ENCODE assay signal across 20 cellular contexts in the genomic region with DNA sequence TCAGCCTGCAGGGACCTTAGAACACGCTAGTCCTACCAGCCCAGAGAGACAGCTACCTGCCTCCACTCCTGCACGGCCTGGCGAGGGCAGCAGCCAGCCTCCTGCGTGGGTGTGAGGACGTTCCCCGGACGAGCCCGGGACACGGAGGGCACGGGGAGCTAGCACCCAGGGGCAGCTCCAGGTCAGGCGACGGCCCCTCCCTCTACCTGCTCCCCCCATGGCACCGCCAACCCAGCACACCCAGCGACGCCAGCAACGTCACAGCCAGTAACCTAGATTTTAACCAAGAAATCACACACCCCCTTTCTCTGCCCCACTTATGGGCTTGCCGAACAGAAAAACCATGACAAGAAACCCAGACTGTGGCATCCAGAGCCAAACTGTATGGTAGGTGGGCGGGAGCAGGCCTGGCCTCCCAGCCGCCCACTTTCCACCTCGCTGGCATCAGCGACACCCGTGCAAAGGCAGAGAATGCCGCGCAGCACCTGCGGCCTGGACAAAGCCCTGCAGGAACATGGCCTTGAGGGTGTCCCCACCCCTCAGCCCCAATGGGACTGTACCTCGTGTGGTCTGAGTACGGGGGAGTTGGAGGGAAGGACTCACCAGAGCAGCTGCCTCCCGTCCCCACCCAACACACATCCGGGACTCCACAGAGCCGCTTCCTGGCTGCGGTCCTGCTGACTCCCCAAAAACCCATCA. TPM values are rescaled to one million over a fixed set of nuclear protein-coding genes. Genes with fewer than 3 reads are reported as not detected.
A peak's percentile ranks its signal among the peaks of the same experiment; 100 is the strongest.
DNase-seq lines count a peak whose midpoint lies in the region; ATAC-seq, FAIRE-seq and TF ChIP-seq lines count a peak whose summit lies in the region.
"Had no signal": no experiment of that assay in that cellular context is flagged by ENCODE, and none has a peak within 500 bp of the region (broad histone marks: within the 10 kb centered on the region; RNA-seq: fewer than 3 reads in every experiment).

No MANE protein-coding gene starts in this region.

- H3K27ac Mint-ChIP-seq in WTC11 = no peak overlapping the region
- H3K27ac Mint-ChIP-seq in GM23338 = no peak overlapping the region
- H3K27ac Mint-ChIP-seq: activated naive CD8-positive, alpha-beta T cell; naive thymus-derived CD8-positive, alpha-beta T cell; T-cell had no signal

- H3K9me2 ChIP-seq in GM23338 (ENCODE audit: insufficient read depth) = no peaks in the 10 kb centered on the region

- ATAC-seq in WTC11 (no peak), GM23338 (no peak)
- ATAC-seq: body of pancreas; naive thymus-derived CD8-positive, alpha-beta T cell; T-cell had no signal

- no peak for FAIRE-seq in kidney (lab: Jason Lieb, UNC)

- intact Hi-C loops in kidney (cut with DNase I) = no loop called here

- H3K36me3 ChIP-seq in kidney (ENCODE audit: control insufficient read depth in 1 of 2, insufficient read depth in 2 of 2, low read length in 2 of 2) = peaks cover 0 to 10% of the 10 kb centered on the region in 2 donors
- H3K36me3 ChIP-seq in GM23338 (ENCODE audit: insufficient read depth) = no peaks in the 10 kb centered on the region

- no peaks in the 10 kb centered on the region for H3K9me3 ChIP-seq in kidney (ENCODE audit: control insufficient read depth in 1 of 2, low read length in 2 of 2)
- H3K9me3 ChIP-seq: body of pancreas had no signal

- H3K27me3 Mint-ChIP-seq in WTC11 (ENCODE audit: low read depth) = no peaks in the 10 kb centered on the region
- peaks cover 8% of the 10 kb centered on the region for H3K27me3 Mint-ChIP-seq in GM23338 (ENCODE audit: insufficient read depth, low read depth, poor library complexity)

- POLR2A ChIA-PET in RWPE1 (lab: Yijun Ruan, JAX; ENCODE audit: low non-redundant PET) (no interaction called here), WTC11 (lab: Charles Lee) (no interaction called here)

- CTCF ChIA-PET in RWPE1 (lab: Yijun Ruan, JAX) (interaction anchor here (0.5 to 1.0 kb wide), 3 partner anchors 79 to 211 kb away, joined by 3 to 4 read pairs (median 3); no protein-coding TSS in a partner anchor), WTC11 (lab: Charles Lee) (interaction anchor here (1.5 kb wide), 1 partner anchor 47 kb away, joined by 4 read pairs; no protein-coding TSS in a partner anchor)

- peak overlapping the region; percentile 99 for H3K27ac ChIP-seq in RWPE1
- H3K27ac ChIP-seq in kidney (ENCODE audit: low read depth in 2 of 2, low read length in 2 of 2) = no peak overlapping the region
- peak overlapping the region; percentile 22 for H3K27ac ChIP-seq in substantia nigra (ENCODE audit: low read depth, low read length, poor library complexity, severe bottlenecking)
- no peak overlapping the region for H3K27ac ChIP-seq in GM23338 (ENCODE audit: low read depth)
- H3K27ac ChIP-seq in coronary artery = peak overlapping the region in 1 of 2 donors; percentile 4
- H3K27ac ChIP-seq: body of pancreas, epithelial cell of prostate had no signal

- H3K79me2 ChIP-seq in GM23338 (replicated peaks; ENCODE audit: insufficient read depth) = peaks cover 2% of the 10 kb centered on the region; the same call in 1 of the 2 replicates

- H3K4me3 Mint-ChIP-seq in WTC11 (no peak overlapping the region), GM23338 (no peak overlapping the region)
- H3K4me3 Mint-ChIP-seq: activated naive CD8-positive, alpha-beta T cell; naive thymus-derived CD8-positive, alpha-beta T cell; T-cell had no signal

- no peaks in the 10 kb centered on the region; the same call in 1 of the 2 replicates for H3K27me3 ChIP-seq in GM23338 (ENCODE audit: insufficient read depth)
- H3K27me3 ChIP-seq: body of pancreas had no signal

- H3K4me1 Mint-ChIP-seq in WTC11 (peaks cover 6% of the 10 kb centered on the region), GM23338 (peaks cover 15% of the 10 kb centered on the region)

- TF ChIP-seq CTCF in RWPE1 (conservative IDR thresholded peaks at IDR 0.05; ENCODE audit: low read depth) (no peak), kidney (IDR thresholded peaks at IDR 0.05; ENCODE audit: borderline replicate concordance, extremely low read depth, insufficient read depth) (no peak), WTC11 (IDR thresholded peaks at IDR 0.05) (no peak), GM23338 (conservative IDR thresholded peaks at IDR 0.05; ENCODE audit: low read depth in 2 of 2) (0 out of 4 replicates have a peak, but pooled peaks of 1 of the 2 experiments have one; percentile 5), coronary artery (IDR thresholded peaks at IDR 0.05) (no peak)

- no peaks in the 10 kb centered on the region for H3K36me3 Mint-ChIP-seq in WTC11
- no peaks in the 10 kb centered on the region for H3K36me3 Mint-ChIP-seq in GM23338 (ENCODE audit: low read depth)
- H3K36me3 Mint-ChIP-seq: activated naive CD8-positive, alpha-beta T cell; T-cell had no signal

- no peak overlapping the region for H3K9ac ChIP-seq in kidney (ENCODE audit: low read length in 2 of 2)

- DNase-seq in D341Med (ENCODE audit: low spot score) (peak; percentile 36), RWPE1 (ENCODE audit: low spot score) (no peak), kidney (peak; percentile 75), substantia nigra (lab: John Stamatoyannopoulos, UW) (peak in 1 of 49 donors; percentile 63), WTC11 (ENCODE audit: low spot score) (no peak), GM23338 (ENCODE audit: low spot score) (no peak), coronary artery (ENCODE audit: low spot score) (no peak)
- DNase-seq: AML-193; body of pancreas; Calu3; foreskin fibroblast; mesendoderm; naive thymus-derived CD8-positive, alpha-beta T cell; NCI-H2107; NCI-H510A treated with DMSO at 0.1 percent for 48 hours; stimulated activated CD4-positive, alpha-beta T cell treated with anti-CD3 and anti-CD28 coated beads, Interleukin-4, amount 100 ng/mL, for 4 hours had no signal

- no peak overlapping the region for H2AFZ ChIP-seq in GM23338

- H3K4me1 ChIP-seq in kidney (ENCODE audit: control insufficient read depth in 1 of 2, insufficient read depth in 1 of 2, low read depth in 1 of 2, low read length in 2 of 2) = no peaks in the 10 kb centered on the region
- no peaks in the 10 kb centered on the region for H3K4me1 ChIP-seq in GM23338 (ENCODE audit: insufficient read depth)

- H3F3A ChIP-seq in GM23338 (replicated peaks; ENCODE audit: low read depth) = peaks cover under 1% of the 10 kb centered on the region; the same call in 1 of the 2 replicates

- no peak overlapping the region for H3K4me2 ChIP-seq in GM23338
- H3K4me2 ChIP-seq: smooth muscle cell had no signal

- H3K9me3 Mint-ChIP-seq in WTC11 (no peaks in the 10 kb centered on the region), GM23338 (no peaks in the 10 kb centered on the region)
- H3K9me3 Mint-ChIP-seq: naive thymus-derived CD8-positive, alpha-beta T cell; T-cell had no signal

- H3K4me3 ChIP-seq in kidney (ENCODE audit: low read length in 2 of 2) (no peak overlapping the region), GM23338 (no peak overlapping the region), coronary artery (no peak overlapping the region)
- H3K4me3 ChIP-seq: body of pancreas, smooth muscle cell had no signal

- no peaks in the 10 kb centered on the region; the same call in 1 of the 2 replicates for H4K20me1 ChIP-seq in GM23338 (replicated peaks; ENCODE audit: insufficient read depth)

TF ChIP-seq in GM23338, 12 proteins besides CTCF, POLR2A, EP300 and RAD21 (continues in another document):
- TF ChIP-seq EZH2phosphoT487 (IDR thresholded peaks at IDR 0.05; ENCODE audit: unreplicated experiment) (no peak), ZNF114 (CRISPR knock-in tag; IDR thresholded peaks at IDR 0.05) (no peak), JUNB (IDR thresholded peaks at IDR 0.05; ENCODE audit: unreplicated experiment) (no peak)

RNA-seq across cellular contexts. Expression of a gene that starts 47.9 kb away (rescaled TPM):
- total RNA-seq in kidney (30.9 TPM), WTC11 (2021) (14.1 to 17.1 TPM (median 14.5 TPM) in 3 replicates)
- polyA plus RNA-seq in kidney (ENCODE audit: insufficient read depth, low read depth, low replicate concordance) (7.1 TPM), GM23338 (2016; fragmentation: Nextera tagmentation; extraction: Ambion mirVana) (3.2 and 3.8 TPM in 2 replicates)
- 16.5 and 20.8 TPM in 2 replicates for total RNA-seq in GM23338 (2014; rRNA removed; shearing (Covaris generic))

Comparison
In these comparisons a context has a peak if more than half of its experiments do, and no peak if none do; other contexts are left out.
1. DNase-seq: peak in D341Med (single experiment) and kidney (single experiment); none in RWPE1 (single experiment), WTC11 (single experiment), GM23338 (single experiment) and coronary artery (single experiment).
2. H3K27ac ChIP-seq: peak in RWPE1 (single experiment) and substantia nigra (single experiment); none in kidney (0 of 2) and GM23338 (single experiment).